In the genomic region with DNA sequence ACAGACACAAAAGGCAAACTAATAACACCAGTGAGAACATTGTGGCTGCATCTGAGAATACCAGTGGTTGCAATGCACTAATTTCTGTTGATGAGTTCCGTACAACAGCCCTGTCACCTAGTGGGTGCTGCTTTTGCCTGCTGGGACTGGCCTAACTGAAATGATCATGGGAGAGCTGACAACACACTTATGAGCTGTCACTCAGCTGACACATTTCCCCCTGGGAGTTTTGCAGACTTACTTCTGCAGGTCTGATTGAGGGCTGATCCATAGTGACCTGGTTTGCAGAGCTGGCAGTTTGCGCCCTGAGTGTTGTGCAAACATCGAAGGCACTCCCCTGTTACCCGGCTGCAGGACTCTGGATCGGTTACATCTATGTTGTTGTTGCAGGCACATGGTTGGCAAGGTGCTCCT, we compare ENCODE assay signal across 9 cellular contexts.
A peak's percentile ranks its signal among the peaks of the same experiment; 100 is the strongest.
DNase-seq lines count a peak whose midpoint lies in the region; ATAC-seq and TF ChIP-seq lines count a peak whose summit lies in the region.
"Had no signal": no experiment of that assay in that cellular context is flagged by ENCODE, and none has a peak within 500 bp of the region (broad histone marks: within the 10 kb centered on the region; RNA-seq: fewer than 3 reads in every experiment).

No MANE protein-coding gene starts in this region.

- no peak overlapping the region for H2AFZ ChIP-seq in trophoblast cell (ENCODE audit: insufficient read depth, low read length, poor library complexity)

- H3K27ac ChIP-seq in trophoblast cell (ENCODE audit: low read depth, low read length) = no peak overlapping the region

- H2AK5ac ChIP-seq in trophoblast cell (ENCODE audit: low read length) = no peak overlapping the region

- no peak overlapping the region for H3K4me3 Mint-ChIP-seq in glutamatergic neuron (ENCODE audit: unreplicated experiment)

- no peaks in the 10 kb centered on the region for H3K36me3 Mint-ChIP-seq in glutamatergic neuron (ENCODE audit: unreplicated experiment)

- no peak overlapping the region for H3K27ac Mint-ChIP-seq in glutamatergic neuron (ENCODE audit: unreplicated experiment)

- H3K36me3 ChIP-seq in trophoblast cell (ENCODE audit: control insufficient read depth in 1 of 2, insufficient read depth in 2 of 2, low read length in 2 of 2) = no peaks in the 10 kb centered on the region

- H3K14ac ChIP-seq in trophoblast cell (ENCODE audit: low read length) = no peak overlapping the region

- H3K18ac ChIP-seq in trophoblast cell (ENCODE audit: low read length) = no peak overlapping the region

- no peaks in the 10 kb centered on the region for H3K27me3 Mint-ChIP-seq in glutamatergic neuron (ENCODE audit: unreplicated experiment)

- H3K9me3 ChIP-seq in trophoblast cell (ENCODE audit: insufficient read depth, low read depth, low read length) = no peaks in the 10 kb centered on the region

- no peak overlapping the region for H4K91ac ChIP-seq in trophoblast cell (ENCODE audit: low read depth, low read length)

- H2BK12ac ChIP-seq in trophoblast cell (ENCODE audit: low read length) = no peak overlapping the region

- DNase-seq in GM12865 (ENCODE audit: low read depth) (peak; percentile 67), GM20000 (ENCODE audit: low spot score) (peak; percentile 28), glutamatergic neuron (peak; percentile 18), NCI-H2029 (lab: John Stamatoyannopoulos, UW) (no peak), trophoblast cell (no peak), DMS79 treated with DMSO at 0.1 percent for 48 hours (lab: John Stamatoyannopoulos, UW) (no peak)
- DNase-seq in stimulated activated CD4-positive, alpha-beta T cell treated with anti-CD3 and anti-CD28 coated beads, Interleukin-4, amount 100 ng/mL, for 24 hours = no peak
- DNase-seq: NCI-H2029 treated with DMSO at 0.1 percent for 48 hours had no signal

- no peaks in the 10 kb centered on the region for H3K9me3 Mint-ChIP-seq in glutamatergic neuron (ENCODE audit: unreplicated experiment)

- no peak overlapping the region for H3K4me2 ChIP-seq in trophoblast cell (ENCODE audit: low read length)

- H4K8ac ChIP-seq in trophoblast cell (ENCODE audit: low read depth, low read length) = no peak overlapping the region

- peak; percentile 81 for ATAC-seq in HG03520 (IDR thresholded peaks at IDR 0.05; ENCODE audit: unreplicated experiment)

- WGBS in trophoblast cell (ENCODE audit: extremely low coverage, insufficient coverage, insufficient read length) = no CpG with 5 or more reads among the region's 5 CpGs

- H3K4me3 ChIP-seq in GM12865 (ENCODE audit: low read depth, low read length) (no peak overlapping the region), trophoblast cell (ENCODE audit: low read depth, low read length) (no peak overlapping the region)

- H2BK5ac ChIP-seq in trophoblast cell (ENCODE audit: low read depth, low read length, poor library complexity) = no peak overlapping the region

- no peak overlapping the region for H3K9ac ChIP-seq in trophoblast cell (ENCODE audit: low read length)

- no peaks in the 10 kb centered on the region for H3K79me2 ChIP-seq in trophoblast cell (ENCODE audit: control insufficient read depth, insufficient read depth, low read length, poor library complexity)

- H3K79me1 ChIP-seq in trophoblast cell (ENCODE audit: low read length) = no peaks in the 10 kb centered on the region

- no peak overlapping the region for H3K23ac ChIP-seq in trophoblast cell (ENCODE audit: low read length)

- H3K27me3 ChIP-seq in trophoblast cell (ENCODE audit: insufficient read depth, low read length) = no peaks in the 10 kb centered on the region

- no peak overlapping the region for H2BK120ac ChIP-seq in trophoblast cell (ENCODE audit: insufficient read depth, low read length, poor library complexity)

- TF ChIP-seq CTCF in GM12865 (IDR thresholded peaks at IDR 0.05; ENCODE audit: insufficient read depth, low read depth, low read length, missing control alignments) (no peak), GM20000 (IDR thresholded peaks at IDR 0.05; ENCODE audit: extremely low read depth, missing control alignments) (no peak), glutamatergic neuron (IDR thresholded peaks at IDR 0.05; ENCODE audit: partially characterized antibody, unreplicated experiment) (no peak)

- no peak overlapping the region for H4K12ac ChIP-seq in trophoblast cell (ENCODE audit: low read depth, low read length)

- H3K4me1 Mint-ChIP-seq in glutamatergic neuron (ENCODE audit: low read depth, unreplicated experiment) = peaks cover 5% of the 10 kb centered on the region

- H3K4ac ChIP-seq in trophoblast cell (ENCODE audit: low read depth, low read length) = no peak overlapping the region

- H3K4me1 ChIP-seq in trophoblast cell (ENCODE audit: control insufficient read depth in 1 of 2, insufficient read depth in 2 of 2, low read length in 2 of 2) = peaks cover 3% of the 10 kb centered on the region in 2 experiments

Comparison
In these comparisons a context has a peak if more than half of its experiments do, and no peak if none do; other contexts are left out.
1. DNase-seq: peak in GM12865 (single experiment), GM20000 (single experiment) and glutamatergic neuron (single experiment); none in NCI-H2029 (single experiment), trophoblast cell (0 of 2), stimulated activated CD4-positive, alpha-beta T cell treated with anti-CD3 and anti-CD28 coated beads, Interleukin-4, amount 100 ng/mL, for 24 hours (single experiment) and DMS79 treated with DMSO at 0.1 percent for 48 hours (single experiment).